8 cellular contexts compared by ENCODE assay signal in genomic region chr1:174800221-174800791, GRCh38.
DNase-seq lines count a peak whose midpoint lies in the region; ATAC-seq and TF ChIP-seq lines count a peak whose summit lies in the region.

No MANE protein-coding gene starts in this region.

- peaks cover 7% of the 10 kb centered on the region for H3K4me1 Mint-ChIP-seq in activated T-cell treated with anti-CD3 and anti-CD28 coated beads, Interleukin-2, amount 50 U/mL, for 72 hours (ENCODE audit: low read depth)

- no peaks in the 10 kb centered on the region for H3K79me2 ChIP-seq in ACC112 (ENCODE audit: control insufficient read depth, insufficient read depth, low read length, unreplicated experiment)

- WGBS in prostate gland = 4% methylated on average over 10 of the region's 10 CpGs

- H3K36me3 Mint-ChIP-seq in activated T-cell treated with anti-CD3 and anti-CD28 coated beads, Interleukin-2, amount 50 U/mL, for 72 hours (ENCODE audit: insufficient read depth in 2 of 2) = no peaks in the 10 kb centered on the region

- H3K27ac Mint-ChIP-seq in activated T-cell treated with anti-CD3 and anti-CD28 coated beads, Interleukin-2, amount 50 U/mL, for 72 hours = no peak overlapping the region

- H3K36me3 ChIP-seq in ACC112 (ENCODE audit: insufficient read depth, low read length) = no peaks in the 10 kb centered on the region
- no peaks in the 10 kb centered on the region for H3K36me3 ChIP-seq in cardiac muscle cell
- no peaks in the 10 kb centered on the region for H3K36me3 ChIP-seq in prostate gland

- H3K4me1 ChIP-seq in ACC112 (ENCODE audit: control insufficient read depth, insufficient read depth, low read length, unreplicated experiment) (peaks cover 10% of the 10 kb centered on the region), cardiac muscle cell (ENCODE audit: low read depth) (peaks cover 7% of the 10 kb centered on the region), prostate gland (replicated peaks) (no peaks in the 10 kb centered on the region)

- no peaks in the 10 kb centered on the region for H3K27me3 ChIP-seq in ACC112 (ENCODE audit: insufficient read depth, low read length)
- H3K27me3 ChIP-seq in cardiac muscle cell = no peaks in the 10 kb centered on the region
- no peaks in the 10 kb centered on the region for H3K27me3 ChIP-seq in prostate gland (replicated peaks; ENCODE audit: insufficient read depth)

- DNase-seq in activated T-cell treated with anti-CD3 and anti-CD28 coated beads, Interleukin-2, amount 50 U/mL, for 72 hours = peak; percentile 6 to 7
- DNase-seq in cardiac muscle cell (ENCODE audit: low read depth in 1 of 2, low spot score in 1 of 2) = peak; percentile 5 to 6
- peak; percentile 6 for DNase-seq in prostate gland (ENCODE audit: low spot score)
- DNase-seq in NCI-H446 treated with DMSO at 0.1 percent for 48 hours (lab: John Stamatoyannopoulos, UW) = no peak
- no peak for DNase-seq in kidney glomerular epithelial cell (lab: John Stamatoyannopoulos, UW)

- intact Hi-C loops in prostate gland (cut with DNase I) = no loop called here

- H3K9me3 ChIP-seq in cardiac muscle cell (ENCODE audit: low read depth) (no peaks in the 10 kb centered on the region), prostate gland (no peaks in the 10 kb centered on the region)

- peak overlapping the region; percentile 54 for H2AFZ ChIP-seq in ACC112 (ENCODE audit: low read length, unreplicated experiment)

- H3K27me3 Mint-ChIP-seq in activated T-cell treated with anti-CD3 and anti-CD28 coated beads, Interleukin-2, amount 50 U/mL, for 72 hours (ENCODE audit: low read depth) = no peaks in the 10 kb centered on the region

- H3K4me3 ChIP-seq in ACC112 (ENCODE audit: low read depth, low read length) (peak overlapping the region; percentile 81), cardiac muscle cell (peak overlapping the region; percentile 26), prostate gland (peak overlapping the region; percentile 34 to 39)

- ATAC-seq in GM21528 (IDR thresholded peaks at IDR 0.05; ENCODE audit: low FRiP score, unreplicated experiment) (peak; percentile 4), GM19452 (IDR thresholded peaks at IDR 0.05; ENCODE audit: unreplicated experiment) (no peak)
- ATAC-seq in activated T-cell treated with anti-CD3 and anti-CD28 coated beads, Interleukin-2, amount 50 U/mL, for 72 hours (replicated peaks in 1 of 2) = peak; percentile 8 to 12

- TF ChIP-seq POLR2A in prostate gland (IDR thresholded peaks at IDR 0.05) = no peak

- no peak overlapping the region for H3K27ac ChIP-seq in ACC112 (ENCODE audit: low read depth, low read length)
- H3K27ac ChIP-seq in cardiac muscle cell = no peak overlapping the region
- peak overlapping the region in 1 of 2 donors; percentile 53 for H3K27ac ChIP-seq in prostate gland

- H3K4me3 Mint-ChIP-seq in activated T-cell treated with anti-CD3 and anti-CD28 coated beads, Interleukin-2, amount 50 U/mL, for 72 hours = no peak overlapping the region

- no peak for TF ChIP-seq CTCF in cardiac muscle cell (IDR thresholded peaks at IDR 0.05; ENCODE audit: low read depth, low read length)
- TF ChIP-seq CTCF in prostate gland (IDR thresholded peaks at IDR 0.05) = no peak

- no peaks in the 10 kb centered on the region for H3K9me3 Mint-ChIP-seq in activated T-cell treated with anti-CD3 and anti-CD28 coated beads, Interleukin-2, amount 50 U/mL, for 72 hours

Comparison
In these comparisons a context has a peak if more than half of its experiments do, and no peak if none do; other contexts are left out.
1. H3K4me3 ChIP-seq: peak in every context shown above with its lines; median percentile 81 in ACC112; 36 in prostate gland; 26 in cardiac muscle cell.
2. DNase-seq: peak in activated T-cell treated with anti-CD3 and anti-CD28 coated beads, Interleukin-2, amount 50 U/mL, for 72 hours (2 of 2), cardiac muscle cell (2 of 2) and prostate gland (single experiment); none in NCI-H446 treated with DMSO at 0.1 percent for 48 hours (single experiment) and kidney glomerular epithelial cell (single experiment).